In the genomic region with DNA sequence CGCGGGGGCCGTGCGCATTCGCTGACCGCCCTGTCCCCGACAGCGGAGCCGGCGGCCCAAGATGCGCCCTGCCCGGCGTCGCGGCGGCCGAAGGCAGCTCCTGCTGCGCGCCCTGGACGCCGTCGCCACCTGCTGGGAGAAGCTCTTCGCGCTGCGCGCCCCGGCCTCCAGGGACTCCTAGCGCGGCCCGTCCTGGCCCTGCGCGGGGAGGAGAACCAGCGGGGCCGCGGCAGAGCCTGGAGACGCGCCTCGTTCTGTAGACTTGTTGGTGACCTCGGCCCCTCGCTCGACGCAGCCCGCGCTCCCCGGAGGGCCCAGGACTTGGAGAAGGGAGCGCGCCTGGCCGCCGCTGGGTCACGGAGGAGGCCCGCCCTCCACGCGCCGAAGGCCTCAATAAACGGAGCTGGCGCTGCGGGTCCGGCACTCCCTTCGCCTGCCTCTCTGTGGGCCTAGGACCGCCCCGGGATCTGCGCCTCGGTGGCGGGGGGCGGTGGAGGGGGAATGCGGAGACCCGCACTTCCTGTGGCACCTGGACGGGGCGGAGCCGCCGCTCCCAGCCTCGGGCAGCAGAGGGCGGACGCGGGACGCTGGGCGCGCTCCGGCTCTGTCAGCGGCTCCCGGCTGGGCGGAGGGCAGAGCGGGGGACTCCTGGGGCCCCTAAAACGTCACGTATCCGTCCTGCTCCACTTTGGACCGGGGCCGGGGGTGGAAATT, we compare ENCODE assay signal across 8 cellular contexts. TPM values are rescaled to one million over a fixed set of nuclear protein-coding genes. Genes with fewer than 3 reads are reported as not detected.
DNase-seq lines count a peak whose midpoint lies in the region; ATAC-seq and TF ChIP-seq lines count a peak whose summit lies in the region.

No MANE protein-coding gene starts in this region.

- H3K4me1 ChIP-seq in KMS-11 (ENCODE audit: low read depth, poor library complexity, severe bottlenecking): peaks cover 24% of the 10 kb centered on the region
- peaks cover 61% of the 10 kb centered on the region for H3K4me1 ChIP-seq in left ventricle myocardium inferior

- H3K27me3 ChIP-seq in KMS-11 (ENCODE audit: insufficient read depth, low read depth): peaks cover 59% of the 10 kb centered on the region
- H3K27me3 ChIP-seq in left ventricle myocardium inferior (ENCODE audit: low read depth): peaks cover 76% of the 10 kb centered on the region

- peak overlapping the region; percentile 92 for H3K4me2 ChIP-seq in KMS-11

- H3K4me3 ChIP-seq in KMS-11 (IDR thresholded peaks at IDR 0.05; ENCODE audit: insufficient read depth, low read depth, low read length): no peak overlapping the region
- peak overlapping the region; percentile 69 for H3K4me3 ChIP-seq in left ventricle myocardium inferior
- peak overlapping the region; percentile 33 for H3K4me3 ChIP-seq in retinal pigment epithelial cell (ENCODE audit: low read length)

- no peak for TF ChIP-seq CTCF in Calu3 (IDR thresholded peaks at IDR 0.05; ENCODE audit: unreplicated experiment)
- peak; percentile 73 for TF ChIP-seq CTCF in KMS-11 (conservative IDR thresholded peaks at IDR 0.05; ENCODE audit: low read depth, low read length)
- peak; percentile 81 for TF ChIP-seq CTCF in left ventricle myocardium inferior (IDR thresholded peaks at IDR 0.05; ENCODE audit: borderline replicate concordance)
- peak; percentile 67 for TF ChIP-seq CTCF in retinal pigment epithelial cell (conservative IDR thresholded peaks at IDR 0.05; ENCODE audit: low read depth, low read length)

- CTCF ChIA-PET in Calu3 (lab: Charles Lee): interaction anchor here (0.5 to 2.5 kb wide), 24 partner anchors 11 to 1100 kb away, joined by 3 to 33 read pairs (median 4); a partner anchor contains a TSS
- CTCF ChIA-PET in activated naive CD4-positive, alpha-beta T cell treated with anti-CD3 and anti-CD28 coated beads for 36 hours (lab: Charles Lee): interaction anchor here (0.6 to 5.3 kb wide), 25 partner anchors 8 to 501 kb away, joined by 3 to 39 read pairs (median 5); a partner anchor contains a TSS

- peaks cover 56% of the 10 kb centered on the region for H3K36me3 Mint-ChIP-seq in Calu3 (ENCODE audit: insufficient read depth, unreplicated experiment)
- H3K36me3 Mint-ChIP-seq in activated naive CD4-positive, alpha-beta T cell treated with anti-CD3 and anti-CD28 coated beads for 36 hours (ENCODE audit: low read depth): peaks cover 1% of the 10 kb centered on the region

- H3K27ac ChIP-seq in KMS-11: no peak overlapping the region
- H3K27ac ChIP-seq in left ventricle myocardium inferior (replicated peaks): peak overlapping the region; percentile 89

- no peaks in the 10 kb centered on the region for H3K79me2 ChIP-seq in KMS-11 (ENCODE audit: insufficient read depth, low read depth)

- DNase-seq in Calu3 (peak; percentile 94), SK-N-DZ (ENCODE audit: low spot score) (peak; percentile 83), left ventricle myocardium inferior (peak; percentile 74), retinal pigment epithelial cell (ENCODE audit: low read depth) (no peak)
- DNase-seq in activated naive CD4-positive, alpha-beta T cell treated with anti-CD3 and anti-CD28 coated beads for 36 hours: peak; percentile 84

- H3K9me3 Mint-ChIP-seq in Calu3 (ENCODE audit: low read depth, unreplicated experiment): no peaks in the 10 kb centered on the region
- H3K9me3 Mint-ChIP-seq in activated naive CD4-positive, alpha-beta T cell treated with anti-CD3 and anti-CD28 coated beads for 36 hours: no peaks in the 10 kb centered on the region

- no peaks in the 10 kb centered on the region for H4K20me1 ChIP-seq in KMS-11 (ENCODE audit: insufficient read depth)

- intact Hi-C loops in Calu3 (cut with micrococcal nuclease; ENCODE audit: unreplicated experiment): loop anchor here (5.0 kb wide), 1 partner anchor 84 kb away; no protein-coding TSS in a partner anchor
- intact Hi-C loops in activated naive CD4-positive, alpha-beta T cell treated with anti-CD3 and anti-CD28 coated beads for 36 hours (cut with micrococcal nuclease): loop anchor here (1.0 to 5.0 kb wide), 6 partner anchors 19 to 500 kb away; no protein-coding TSS in a partner anchor
- intact Hi-C loops in left ventricle myocardium inferior (cut with micrococcal nuclease): no loop called here

- peak overlapping the region; percentile 98 for H2AFZ ChIP-seq in KMS-11 (ENCODE audit: low read depth)

- no peaks in the 10 kb centered on the region for H3K36me3 ChIP-seq in KMS-11 (ENCODE audit: insufficient read depth)
- H3K36me3 ChIP-seq in left ventricle myocardium inferior: peaks cover 16% of the 10 kb centered on the region

- ATAC-seq in GM21390 (IDR thresholded peaks at IDR 0.05; ENCODE audit: unreplicated experiment) (peak; percentile 54), HG03565 (IDR thresholded peaks at IDR 0.05; ENCODE audit: unreplicated experiment) (no peak)

- H3K9ac ChIP-seq in KMS-11: peak overlapping the region; percentile 41; the same call in 1 of the 2 replicates

- peak overlapping the region; percentile 77 for H3K4me3 Mint-ChIP-seq in Calu3 (ENCODE audit: low read depth, unreplicated experiment)
- peak overlapping the region; percentile 67 for H3K4me3 Mint-ChIP-seq in activated naive CD4-positive, alpha-beta T cell treated with anti-CD3 and anti-CD28 coated beads for 36 hours

- no peaks in the 10 kb centered on the region for H3K9me3 ChIP-seq in left ventricle myocardium inferior (replicated peaks)

- BruUV-seq in Calu3 (replicated peaks; lab: Mats Ljungman, UMichigan): no TSS peak

- H3K4me1 Mint-ChIP-seq in Calu3 (ENCODE audit: low read depth, unreplicated experiment): peaks cover 6% of the 10 kb centered on the region
- peaks cover 53% of the 10 kb centered on the region for H3K4me1 Mint-ChIP-seq in activated naive CD4-positive, alpha-beta T cell treated with anti-CD3 and anti-CD28 coated beads for 36 hours (ENCODE audit: low read depth)

- H3K27me3 Mint-ChIP-seq in Calu3 (ENCODE audit: unreplicated experiment): peaks cover 40% of the 10 kb centered on the region
- peaks cover 2% of the 10 kb centered on the region for H3K27me3 Mint-ChIP-seq in activated naive CD4-positive, alpha-beta T cell treated with anti-CD3 and anti-CD28 coated beads for 36 hours (ENCODE audit: low read depth)

- H3K27ac Mint-ChIP-seq in Calu3 (ENCODE audit: unreplicated experiment): no peak overlapping the region
- no peak overlapping the region for H3K27ac Mint-ChIP-seq in activated naive CD4-positive, alpha-beta T cell treated with anti-CD3 and anti-CD28 coated beads for 36 hours

RNA-seq across cellular contexts. Expression of a gene that starts 2.8 kb away (rescaled TPM):
- total RNA-seq in Calu3 (2022): 4.9 and 5.0 TPM in 2 replicates
- polyA plus RNA-seq in SK-N-DZ (2014; cell fraction: cytosol; rRNA removed): 2.3 and 6.6 TPM in 2 replicates
- 32.8 and 42.2 TPM in 2 replicates for polyA plus RNA-seq in SK-N-DZ (2014; cell fraction: nucleus; rRNA removed)
- total RNA-seq in activated naive CD4-positive, alpha-beta T cell treated with anti-CD3 and anti-CD28 coated beads for 36 hours: 1 to 10 TPM; 1.1 to 1.7 TPM
- total RNA-seq in left ventricle myocardium inferior: 0.55 TPM

RNA-seq across cellular contexts. Expression of a gene that starts 10.7 kb away (rescaled TPM):
- total RNA-seq in Calu3 (2022): not detected in 2 replicates
- not detected in 2 replicates for polyA plus RNA-seq in SK-N-DZ (2014; cell fraction: cytosol; rRNA removed)
- not detected in 2 replicates for polyA plus RNA-seq in SK-N-DZ (2014; cell fraction: nucleus; rRNA removed)
- total RNA-seq in activated naive CD4-positive, alpha-beta T cell treated with anti-CD3 and anti-CD28 coated beads for 36 hours: not detected
- 30.5 TPM for total RNA-seq in left ventricle myocardium inferior

RNA-seq across cellular contexts. Expression of a gene that starts 24.3 kb away (rescaled TPM):
- 39.9 and 43.7 TPM in 2 replicates for total RNA-seq in Calu3 (2022)
- polyA plus RNA-seq in SK-N-DZ (2014; cell fraction: cytosol; rRNA removed): 33.1 and 37.2 TPM in 2 replicates
- 164 and 170 TPM in 2 replicates for polyA plus RNA-seq in SK-N-DZ (2014; cell fraction: nucleus; rRNA removed)
- 10 to 100 TPM; 16.7 to 18.2 TPM for total RNA-seq in activated naive CD4-positive, alpha-beta T cell treated with anti-CD3 and anti-CD28 coated beads for 36 hours
- 38.9 TPM for total RNA-seq in left ventricle myocardium inferior

RNA-seq across cellular contexts. Expression of a gene that starts 40.6 kb away (rescaled TPM):
- total RNA-seq in Calu3 (2022) (17.2 and 17.8 TPM in 2 replicates), left ventricle myocardium inferior (6.1 TPM)
- polyA plus RNA-seq in SK-N-DZ (2014; cell fraction: cytosol; rRNA removed): 30.3 and 30.4 TPM in 2 replicates
- polyA plus RNA-seq in SK-N-DZ (2014; cell fraction: nucleus; rRNA removed): 28.4 and 31.8 TPM in 2 replicates
- total RNA-seq in activated naive CD4-positive, alpha-beta T cell treated with anti-CD3 and anti-CD28 coated beads for 36 hours: 10 to 100 TPM; 20.6 to 23.5 TPM

RNA-seq across cellular contexts. Expression of a gene that starts 41.1 kb away (rescaled TPM):
- 0.17 and 0.33 TPM in 2 replicates for total RNA-seq in Calu3 (2022)
- 14.7 and 15.5 TPM in 2 replicates for polyA plus RNA-seq in SK-N-DZ (2014; cell fraction: cytosol; rRNA removed)
- 7.1 and 11.7 TPM in 2 replicates for polyA plus RNA-seq in SK-N-DZ (2014; cell fraction: nucleus; rRNA removed)
- total RNA-seq in activated naive CD4-positive, alpha-beta T cell treated with anti-CD3 and anti-CD28 coated beads for 36 hours: under 1 TPM; 0.45 to 0.47 TPM
- 0.52 TPM for total RNA-seq in left ventricle myocardium inferior

Comparison
In these comparisons a context has a peak if more than half of its experiments do, and no peak if none do; other contexts are left out.
1. RNA of a gene that starts 10.7 kb away (total RNA-seq): 30.5 TPM in left ventricle myocardium inferior (single experiment); not detected in Calu3 and not detected in activated naive CD4-positive, alpha-beta T cell treated with anti-CD3 and anti-CD28 coated beads for 36 hours; every median in the first group is over 10 times any median in the second.